ENCODE assay signal across 25 cellular contexts in genomic region chr3:71290301-71290700, GRCh38.
DNase-seq lines count a peak whose midpoint lies in the region; ATAC-seq and TF ChIP-seq lines count a peak whose summit lies in the region.
"Had no signal": no experiment of that assay in that cellular context is flagged by ENCODE, and none has a peak within 500 bp of the region (broad histone marks: within the 10 kb centered on the region; RNA-seq: fewer than 3 reads in every experiment).

No MANE protein-coding gene starts in this region.

- DNase-seq in heart left ventricle (no peak), cardiac septum (ENCODE audit: low spot score) (no peak), Caco-2 (no peak), progenitor cell of endocrine pancreas (ENCODE audit: low spot score, unreplicated experiment) (no peak), body of pancreas (no peak)
- no peak for DNase-seq in activated naive CD8-positive, alpha-beta T cell treated with anti-CD3 and anti-CD28 coated beads, Interleukin-2, amount 10 ng/mL, durations not matched to agents 7 days and 5 days
- no peak for DNase-seq in stimulated activated CD4-positive, alpha-beta T cell treated with anti-CD3 and anti-CD28 coated beads, Interleukin-1b, Interleukin-23, amount 100 ng/mL, for 48 hours
- DNase-seq: BE2C; Calu3; DMS153; HCEC 1CT; KBM-7; NCI-H1092 treated with DMSO at 0.1 percent for 48 hours; NCI-H1436 treated with DMSO at 0.1 percent for 48 hours; NCI-H1930; NCI-H345; NCI-H524; NCI-H774; NK-92 treated with Interleukin-12 subunit alpha and Interleukin-12 subunit beta, amount 100 ng/mL, for 24 hours; SHP77 treated with DMSO at 0.1 percent for 48 hours had no signal

- H3K27me3 Mint-ChIP-seq in Caco-2 (ENCODE audit: insufficient read depth, unreplicated experiment), result no peaks in the 10 kb centered on the region
- no peaks in the 10 kb centered on the region for H3K27me3 Mint-ChIP-seq in activated naive CD8-positive, alpha-beta T cell treated with anti-CD3 and anti-CD28 coated beads, Interleukin-2, amount 10 ng/mL, durations not matched to agents 7 days and 5 days
- no peaks in the 10 kb centered on the region for H3K27me3 Mint-ChIP-seq in progenitor cell of endocrine pancreas

- H3K27ac ChIP-seq in heart left ventricle, result no peak overlapping the region
- H3K27ac ChIP-seq in body of pancreas, result no peak overlapping the region
- H3K27ac ChIP-seq: HL-60, RWPE1 had no signal

- H3K36me3 ChIP-seq in heart left ventricle (no peaks in the 10 kb centered on the region), Caco-2 (ENCODE audit: control insufficient read depth, insufficient read depth, low read length) (no peaks in the 10 kb centered on the region), body of pancreas (replicated peaks in 1 of 2; ENCODE audit: insufficient read depth in 1 of 2, low read depth in 2 of 2) (no peaks in the 10 kb centered on the region)
- H3K36me3 ChIP-seq: BE2C had no signal

- ATAC-seq in heart left ventricle, result peak in 3 of 4 donors; percentile 22 to 64 (median 64)
- no peak for ATAC-seq in activated naive CD8-positive, alpha-beta T cell treated with anti-CD3 and anti-CD28 coated beads, Interleukin-2, amount 10 ng/mL, durations not matched to agents 7 days and 5 days (ENCODE audit: low read depth)
- no peak for ATAC-seq in GM18868 (IDR thresholded peaks at IDR 0.05; ENCODE audit: unreplicated experiment)
- ATAC-seq in body of pancreas, result no peak
- ATAC-seq: GM23338, HepG2 had no signal

- POLR2A ChIA-PET in Caco-2 (lab: Charles Lee), result no interaction called here
- POLR2A ChIA-PET in activated naive CD8-positive, alpha-beta T cell treated with anti-CD3 and anti-CD28 coated beads, Interleukin-2, amount 10 ng/mL, durations not matched to agents 7 days and 5 days (lab: Charles Lee), result no interaction called here

- H3K4me3 ChIP-seq in heart left ventricle (no peak overlapping the region), Caco-2 (ENCODE audit: low read depth, low read length) (no peak overlapping the region), body of pancreas (no peak overlapping the region)
- H3K4me3 ChIP-seq: GM23338 had no signal

- H3K4me3 Mint-ChIP-seq in Caco-2 (ENCODE audit: unreplicated experiment) (no peak overlapping the region), progenitor cell of endocrine pancreas (ENCODE audit: low read depth) (no peak overlapping the region)
- H3K4me3 Mint-ChIP-seq in activated naive CD8-positive, alpha-beta T cell treated with anti-CD3 and anti-CD28 coated beads, Interleukin-2, amount 10 ng/mL, durations not matched to agents 7 days and 5 days, result no peak overlapping the region
- H3K4me3 Mint-ChIP-seq: GM23338 had no signal

- H3K9me3 Mint-ChIP-seq in Caco-2 (ENCODE audit: unreplicated experiment) (no peaks in the 10 kb centered on the region), progenitor cell of endocrine pancreas (ENCODE audit: low read depth) (no peaks in the 10 kb centered on the region)
- peaks cover 2% of the 10 kb centered on the region for H3K9me3 Mint-ChIP-seq in activated naive CD8-positive, alpha-beta T cell treated with anti-CD3 and anti-CD28 coated beads, Interleukin-2, amount 10 ng/mL, durations not matched to agents 7 days and 5 days
- H3K9me3 Mint-ChIP-seq: GM23338 had no signal

- TF ChIP-seq CTCF in heart left ventricle (IDR thresholded peaks at IDR 0.05) (no peak), Caco-2 (IDR thresholded peaks at IDR 0.05; ENCODE audit: insufficient read depth in 1 of 2, low read depth in 1 of 2, low read length in 1 of 2, severe bottlenecking in 1 of 2, unreplicated experiment in 1 of 2) (no peak), progenitor cell of endocrine pancreas (IDR thresholded peaks at IDR 0.05; ENCODE audit: unreplicated experiment) (no peak), body of pancreas (IDR thresholded peaks at IDR 0.05) (no peak)

- no TSS peak for BruUV-seq in Caco-2 (replicated peaks; lab: Mats Ljungman, UMichigan)

- TF ChIP-seq POLR2A in heart left ventricle (IDR thresholded peaks at IDR 0.05) (no peak), body of pancreas (IDR thresholded peaks at IDR 0.05) (no peak)

- H3K36me3 Mint-ChIP-seq in Caco-2 (ENCODE audit: insufficient read depth, unreplicated experiment) (peaks cover 4% of the 10 kb centered on the region), progenitor cell of endocrine pancreas (ENCODE audit: insufficient read depth) (peaks cover 23% of the 10 kb centered on the region)
- H3K36me3 Mint-ChIP-seq in activated naive CD8-positive, alpha-beta T cell treated with anti-CD3 and anti-CD28 coated beads, Interleukin-2, amount 10 ng/mL, durations not matched to agents 7 days and 5 days, result peaks cover 33% of the 10 kb centered on the region

- H3K4me1 ChIP-seq in heart left ventricle (peaks cover 0 to 10% (median 0%) of the 10 kb centered on the region in 12 donors), Caco-2 (peaks cover 38% of the 10 kb centered on the region), body of pancreas (no peaks in the 10 kb centered on the region)
- H3K4me1 ChIP-seq: BE2C had no signal

- no peaks in the 10 kb centered on the region for H3K27me3 ChIP-seq in heart left ventricle
- H3K27me3 ChIP-seq in Caco-2 (replicated peaks; ENCODE audit: control insufficient read depth, insufficient read depth, low read length), result no peaks in the 10 kb centered on the region
- H3K27me3 ChIP-seq in body of pancreas, result no peaks in the 10 kb centered on the region
- H3K27me3 ChIP-seq: BE2C had no signal

- H3K4me1 Mint-ChIP-seq in Caco-2 (ENCODE audit: low read depth, unreplicated experiment), result peaks cover 29% of the 10 kb centered on the region
- H3K4me1 Mint-ChIP-seq in activated naive CD8-positive, alpha-beta T cell treated with anti-CD3 and anti-CD28 coated beads, Interleukin-2, amount 10 ng/mL, durations not matched to agents 7 days and 5 days, result peaks cover 25% of the 10 kb centered on the region
- peaks cover 14% of the 10 kb centered on the region for H3K4me1 Mint-ChIP-seq in progenitor cell of endocrine pancreas (ENCODE audit: low read depth)

- intact Hi-C loops in heart left ventricle (cut with DNase I), result loop anchor here in 1 of 10 donors (10.0 kb wide), 1 partner anchor 576 kb away; no protein-coding TSS in a partner anchor
- intact Hi-C loops in cardiac septum (cut with DNase I), result no loop called here
- intact Hi-C loops in Caco-2 (cut with micrococcal nuclease; ENCODE audit: unreplicated experiment), result no loop called here
- intact Hi-C loops in body of pancreas (cut with DNase I), result no loop called here

- CTCF ChIA-PET in Caco-2 (lab: Charles Lee), result no interaction called here

- H3K9me3 ChIP-seq in heart left ventricle, result no peaks in the 10 kb centered on the region
- H3K9me3 ChIP-seq in Caco-2, result no peaks in the 10 kb centered on the region
- H3K9me3 ChIP-seq in body of pancreas, result no peaks in the 10 kb centered on the region
- H3K9me3 ChIP-seq: BE2C had no signal

- H3K27ac Mint-ChIP-seq in Caco-2 (ENCODE audit: unreplicated experiment) (peak overlapping the region; percentile 52), progenitor cell of endocrine pancreas (peak overlapping the region; percentile 57)
- H3K27ac Mint-ChIP-seq in activated naive CD8-positive, alpha-beta T cell treated with anti-CD3 and anti-CD28 coated beads, Interleukin-2, amount 10 ng/mL, durations not matched to agents 7 days and 5 days, result peak overlapping the region; percentile 2
- H3K27ac Mint-ChIP-seq: GM23338 had no signal

- 75 to 89% (median 84%) methylated on average over 2 of the region's 2 CpGs for WGBS in heart left ventricle, 4 donors
- 97 to 100% methylated on average over 2 of the region's 2 CpGs for WGBS in body of pancreas, 2 donors

Comparison
In these comparisons a context has a peak if more than half of its experiments do, and no peak if none do; other contexts are left out.
1. ATAC-seq: peak in heart left ventricle (3 of 4); none in activated naive CD8-positive, alpha-beta T cell treated with anti-CD3 and anti-CD28 coated beads, Interleukin-2, amount 10 ng/mL, durations not matched to agents 7 days and 5 days (single experiment), GM18868 (single experiment) and body of pancreas (single experiment).
2. H3K27ac Mint-ChIP-seq: peak in every context shown above with its lines; median percentile 57 in progenitor cell of endocrine pancreas; 52 in Caco-2; 2 in activated naive CD8-positive, alpha-beta T cell treated with anti-CD3 and anti-CD28 coated beads, Interleukin-2, amount 10 ng/mL, durations not matched to agents 7 days and 5 days.